8 cellular contexts compared by ENCODE assay signal in genomic region chr2:20012032-20012281, GRCh38. TPM values are rescaled to one million over a fixed set of nuclear protein-coding genes. Genes with fewer than 3 reads are reported as not detected.
DNase-seq lines count a peak whose midpoint lies in the region; ATAC-seq and TF ChIP-seq lines count a peak whose summit lies in the region.

No MANE protein-coding gene starts in this region.

- H3K27me3 Mint-ChIP-seq in Caco-2 (ENCODE audit: insufficient read depth, unreplicated experiment) (no peaks in the 10 kb centered on the region), progenitor cell of endocrine pancreas (peaks cover 49% of the 10 kb centered on the region)

- H3K36me3 ChIP-seq in Caco-2 (ENCODE audit: control insufficient read depth, insufficient read depth, low read length) (no peaks in the 10 kb centered on the region), WERI-Rb-1 (no peaks in the 10 kb centered on the region)

- H3K4me1 Mint-ChIP-seq in Caco-2 (ENCODE audit: low read depth, unreplicated experiment), result peaks cover 20% of the 10 kb centered on the region
- peaks cover 8% of the 10 kb centered on the region for H3K4me1 Mint-ChIP-seq in progenitor cell of endocrine pancreas (ENCODE audit: low read depth)

- no peaks in the 10 kb centered on the region for H3K9me3 ChIP-seq in Caco-2
- peaks cover 2% of the 10 kb centered on the region for H3K9me3 ChIP-seq in WERI-Rb-1 (ENCODE audit: severe bottlenecking)

- H3K9me3 Mint-ChIP-seq in Caco-2 (ENCODE audit: unreplicated experiment), result peaks cover 14% of the 10 kb centered on the region
- H3K9me3 Mint-ChIP-seq in progenitor cell of endocrine pancreas (ENCODE audit: low read depth), result peaks cover 3% of the 10 kb centered on the region

- H3K4me3 Mint-ChIP-seq in Caco-2 (ENCODE audit: unreplicated experiment) (peak overlapping the region; percentile 71), progenitor cell of endocrine pancreas (ENCODE audit: low read depth) (peak overlapping the region; percentile 69)

- TF ChIP-seq CTCF in Caco-2 (IDR thresholded peaks at IDR 0.05; ENCODE audit: insufficient read depth in 1 of 2, low read depth in 1 of 2, low read length in 1 of 2, severe bottlenecking in 1 of 2, unreplicated experiment in 1 of 2) (no peak), WERI-Rb-1 (IDR thresholded peaks at IDR 0.05; ENCODE audit: low read depth, low read length) (no peak), foreskin fibroblast (IDR thresholded peaks at IDR 0.05; ENCODE audit: low read depth, low read length) (no peak), progenitor cell of endocrine pancreas (IDR thresholded peaks at IDR 0.05; ENCODE audit: unreplicated experiment) (no peak)

- no TSS peak for BruUV-seq in Caco-2 (replicated peaks; lab: Mats Ljungman, UMichigan)

- intact Hi-C loops in Caco-2 (cut with micrococcal nuclease; ENCODE audit: unreplicated experiment), result no loop called here

- no peaks in the 10 kb centered on the region for H3K27me3 ChIP-seq in Caco-2 (replicated peaks; ENCODE audit: control insufficient read depth, insufficient read depth, low read length)
- H3K27me3 ChIP-seq in WERI-Rb-1 (ENCODE audit: insufficient read depth, low read depth, severe bottlenecking), result peaks cover 11% of the 10 kb centered on the region

- H3K27ac Mint-ChIP-seq in Caco-2 (ENCODE audit: unreplicated experiment) (peak overlapping the region; percentile 16), progenitor cell of endocrine pancreas (peak overlapping the region; percentile 73)

- CTCF ChIA-PET in Caco-2 (lab: Charles Lee), result interaction anchor here (1.1 kb wide), 1 partner anchor 213 kb away, joined by 3 read pairs; the partner anchor contains the start of gene SDC1

- no peak overlapping the region for H3K27ac ChIP-seq in WERI-Rb-1

- H3K36me3 Mint-ChIP-seq in Caco-2 (ENCODE audit: insufficient read depth, unreplicated experiment), result peaks cover 10% of the 10 kb centered on the region
- H3K36me3 Mint-ChIP-seq in progenitor cell of endocrine pancreas (ENCODE audit: insufficient read depth), result no peaks in the 10 kb centered on the region

- ATAC-seq in HG03565 (IDR thresholded peaks at IDR 0.05; ENCODE audit: unreplicated experiment) (no peak), HG02623 (IDR thresholded peaks at IDR 0.05; ENCODE audit: unreplicated experiment) (no peak)

- DNase-seq in Caco-2, result no peak
- DNase-seq in WERI-Rb-1, result no peak
- DNase-seq in foreskin fibroblast, result no peak
- DNase-seq in progenitor cell of endocrine pancreas (ENCODE audit: low spot score, unreplicated experiment), result no peak
- no peak for DNase-seq in HuH-7.5 (ENCODE audit: low spot score)
- DNase-seq in NCI-H82 treated with DMSO at 0.1 percent for 48 hours (lab: John Stamatoyannopoulos, UW; ENCODE audit: unreplicated experiment), result no peak

- H3K4me3 ChIP-seq in Caco-2 (ENCODE audit: low read depth, low read length) (peak overlapping the region; percentile 55), WERI-Rb-1 (ENCODE audit: low read depth, low read length) (peak overlapping the region; percentile 57), foreskin fibroblast (ENCODE audit: low read depth in 1 of 2, low read length in 2 of 2) (peak overlapping the region; percentile 48 to 54)

- H3K4me1 ChIP-seq in Caco-2, result peaks cover 17% of the 10 kb centered on the region

- POLR2A ChIA-PET in Caco-2 (lab: Charles Lee), result interaction anchor here (0.5 kb wide), 1 partner anchor 22 kb away, joined by 3 read pairs; the partner anchor contains the start of gene WDR35

RNA-seq across cellular contexts. Expression of gene MATN3, which starts 0.5 kb away (rescaled TPM):
- total RNA-seq in Caco-2 (2022) (16.2 and 18.1 TPM in 2 replicates), progenitor cell of endocrine pancreas (2.5 and 3.1 TPM in 2 replicates)

RNA-seq across cellular contexts. Expression of gene WDR35, which starts 22.1 kb away (rescaled TPM):
- total RNA-seq in Caco-2 (2022), result 7.2 and 8.1 TPM in 2 replicates
- 16.5 and 17.0 TPM in 2 replicates for total RNA-seq in progenitor cell of endocrine pancreas

RNA-seq across cellular contexts. Expression of gene LAPTM4A, which starts 39.5 kb away (rescaled TPM):
- total RNA-seq in Caco-2 (2022), result 121 and 140 TPM in 2 replicates
- total RNA-seq in progenitor cell of endocrine pancreas, result 241 and 251 TPM in 2 replicates
